ENCODE assay signal across 8 cellular contexts in the genomic region with DNA sequence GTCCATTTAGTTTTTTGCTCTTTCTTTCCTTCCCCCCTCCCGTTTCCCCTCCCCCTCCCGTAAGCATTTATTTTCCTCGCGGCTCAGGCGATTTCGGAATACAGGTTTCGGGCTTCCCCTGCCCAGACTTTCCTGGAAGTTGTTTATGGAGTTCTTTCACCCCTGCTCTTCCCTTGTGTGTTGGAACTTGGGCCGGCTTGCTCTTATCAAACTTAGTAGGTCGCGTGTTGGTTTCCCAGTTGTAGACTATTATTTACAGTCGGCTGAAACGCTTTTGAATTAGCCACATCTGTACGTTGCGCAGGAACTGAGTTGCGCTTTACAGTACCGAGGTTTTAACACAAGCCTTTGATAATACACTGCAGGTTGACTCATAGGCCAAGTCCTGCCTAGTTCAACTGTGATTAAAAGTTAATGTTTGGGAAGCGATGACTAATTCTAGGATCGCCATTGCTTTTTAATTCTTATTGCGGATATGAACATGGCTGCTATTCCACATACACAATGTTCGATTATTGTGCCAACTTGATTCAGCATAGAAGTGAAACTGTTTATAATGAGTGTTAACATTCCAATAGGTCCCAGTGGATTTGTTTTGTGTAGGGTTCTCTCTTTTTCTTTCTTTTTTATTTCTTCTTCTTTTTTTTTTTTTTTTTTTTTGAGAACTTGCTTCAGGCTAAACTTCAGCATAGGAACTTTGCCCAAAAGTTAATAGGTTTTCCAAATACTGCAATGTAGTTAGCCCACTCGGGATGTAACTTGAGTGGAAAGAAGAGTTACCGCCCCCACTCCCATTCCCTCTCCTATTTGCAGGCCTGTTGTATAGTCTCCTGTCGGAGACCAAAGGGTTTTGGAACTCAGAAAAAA. TPM values are rescaled to one million over a fixed set of nuclear protein-coding genes. Genes with fewer than 3 reads are reported as not detected.
DNase-seq lines count a peak whose midpoint lies in the region; TF ChIP-seq lines count a peak whose summit lies in the region.

No MANE protein-coding gene starts in this region.

- DNase-seq in Jurkat, Clone E6-1 (ENCODE audit: low read depth, low spot score): peak; percentile 63
- DNase-seq in adipocyte (ENCODE audit: low read depth): peak; percentile 84
- no peak for DNase-seq in left ventricle myocardium inferior
- peak; percentile 3 for DNase-seq in putamen (ENCODE audit: low spot score)
- no peak for DNase-seq in NCI-H187 treated with DMSO at 0.1 percent for 48 hours (lab: John Stamatoyannopoulos, UW)
- no peak for DNase-seq in OCI-M1 (lab: John Stamatoyannopoulos, UW)
- DNase-seq in hippocampal formation (lab: John Stamatoyannopoulos, UW): no peak

- peak overlapping the region; percentile 72 to 98 (median 91) for H3K4me2 ChIP-seq in BLaER1 treated with 17β-estradiol and CSF1 and Interleukin-3, amounts not matched to agents 10 nM and 100 nM

- peaks cover 0 to 13% (median 0%) of the 10 kb centered on the region in 11 experiments; a peak in 1 of 22 replicates for H3K36me3 ChIP-seq in BLaER1 treated with 17β-estradiol and CSF1 and Interleukin-3, amounts not matched to agents 10 nM and 100 nM
- H3K36me3 ChIP-seq in adipocyte (ENCODE audit: control insufficient read depth, insufficient read depth, low read length, severe bottlenecking) (peaks cover 27% of the 10 kb centered on the region), left ventricle myocardium inferior (peaks cover 10% of the 10 kb centered on the region)

- H3K4me3 ChIP-seq in BLaER1 treated with 17β-estradiol and CSF1 and Interleukin-3, amounts not matched to agents 10 nM and 100 nM: peak overlapping the region; percentile 61 to 89 (median 73)
- H3K4me3 ChIP-seq in Jurkat, Clone E6-1 (ENCODE audit: low read length): peak overlapping the region; percentile 18
- H3K4me3 ChIP-seq in adipocyte (ENCODE audit: low read length) (peak overlapping the region; percentile 96), left ventricle myocardium inferior (peak overlapping the region; percentile 94)

- peak overlapping the region in 4 of 11 experiments; percentile 60 to 86 (median 82); a peak in 9 of 22 replicates for H3K9ac ChIP-seq in BLaER1 treated with 17β-estradiol and CSF1 and Interleukin-3, amounts not matched to agents 10 nM and 100 nM
- peak overlapping the region; percentile 98 for H3K9ac ChIP-seq in adipocyte (ENCODE audit: low read length)

- intact Hi-C loops in left ventricle myocardium inferior (cut with micrococcal nuclease): no loop called here

- H4K20me1 ChIP-seq in BLaER1 treated with 17β-estradiol and CSF1 and Interleukin-3, amounts not matched to agents 10 nM and 100 nM: peaks cover 0 to 32% (median 0%) of the 10 kb centered on the region in 11 experiments; a peak in 4 of 22 replicates

- H3K9me3 ChIP-seq in BLaER1 treated with 17β-estradiol and CSF1 and Interleukin-3, amounts not matched to agents 10 nM and 100 nM (replicated peaks in 1 of 11): no peaks in the 10 kb centered on the region
- no peaks in the 10 kb centered on the region for H3K9me3 ChIP-seq in adipocyte (ENCODE audit: control insufficient read depth, low read length)
- H3K9me3 ChIP-seq in left ventricle myocardium inferior (replicated peaks): no peaks in the 10 kb centered on the region

- peaks cover 0 to 29% (median 17%) of the 10 kb centered on the region in 10 experiments; a peak in 16 of 20 replicates for H3K4me1 ChIP-seq in BLaER1 treated with 17β-estradiol and CSF1 and Interleukin-3, amounts not matched to agents 10 nM and 100 nM
- H3K4me1 ChIP-seq in adipocyte (ENCODE audit: control insufficient read depth, insufficient read depth, low read length) (peaks cover 43% of the 10 kb centered on the region), left ventricle myocardium inferior (peaks cover 70% of the 10 kb centered on the region)

- no peak for TF ChIP-seq CTCF in left ventricle myocardium inferior (IDR thresholded peaks at IDR 0.05; ENCODE audit: borderline replicate concordance)

- H3K27me3 ChIP-seq in BLaER1 treated with 17β-estradiol and CSF1 and Interleukin-3, amounts not matched to agents 10 nM and 100 nM: peaks cover 3 to 99% (median 25%) of the 10 kb centered on the region in 11 experiments; a peak in 16 of 22 replicates
- H3K27me3 ChIP-seq in adipocyte (replicated peaks; ENCODE audit: control insufficient read depth, insufficient read depth, low read length) (no peaks in the 10 kb centered on the region), left ventricle myocardium inferior (ENCODE audit: low read depth) (no peaks in the 10 kb centered on the region)

- peak overlapping the region in 4 of 11 experiments; percentile 45 to 54 (median 49); a peak in 8 of 22 replicates for H3K27ac ChIP-seq in BLaER1 treated with 17β-estradiol and CSF1 and Interleukin-3, amounts not matched to agents 10 nM and 100 nM
- H3K27ac ChIP-seq in left ventricle myocardium inferior (replicated peaks): peak overlapping the region; percentile 99

RNA-seq across cellular contexts. Expression of gene YAP1, which starts 1.8 kb away (rescaled TPM):
- polyA plus RNA-seq in Jurkat, Clone E6-1 (2012; ENCODE audit: insufficient read depth, insufficient read length): 5.6 TPM
- total RNA-seq in left ventricle myocardium inferior: 67.9 TPM

Comparison
In these comparisons a context has a peak if more than half of its experiments do, and no peak if none do; other contexts are left out.
1. H3K4me3 ChIP-seq: peak in every context shown above with its lines; median percentile 96 in adipocyte; 94 in left ventricle myocardium inferior; 73 in BLaER1 treated with 17β-estradiol and CSF1 and Interleukin-3, amounts not matched to agents 10 nM and 100 nM; 18 in Jurkat, Clone E6-1.
2. DNase-seq: peak in Jurkat, Clone E6-1 (single experiment), adipocyte (single experiment) and putamen (single experiment); none in left ventricle myocardium inferior (single experiment), NCI-H187 treated with DMSO at 0.1 percent for 48 hours (single experiment), OCI-M1 (single experiment) and hippocampal formation (0 of 2).